In genomic region chr11:47981667-47982404, GRCh38 we compare ENCODE assay signal across 8 cellular contexts. TPM values are rescaled to one million over a fixed set of nuclear protein-coding genes. Genes with fewer than 3 reads are reported as not detected.
A peak's percentile ranks its signal among the peaks of the same experiment; 100 is the strongest.
DNase-seq lines count a peak whose midpoint lies in the region; ATAC-seq and TF ChIP-seq lines count a peak whose summit lies in the region.

No MANE protein-coding gene starts in this region.

- peaks cover 42% of the 10 kb centered on the region for H3K4me1 Mint-ChIP-seq in activated naive CD4-positive, alpha-beta T cell treated with anti-CD3 and anti-CD28 coated beads, Interleukin-2, amount 50 U/mL, for 24 hours
- peaks cover 43 to 49% of the 10 kb centered on the region in 2 donors for H3K4me1 Mint-ChIP-seq in immature natural killer cell

- no peaks in the 10 kb centered on the region for H3K27me3 ChIP-seq in stomach

- intact Hi-C loops in stomach (cut with DNase I; ENCODE audit: low total_unique reads) = no loop called here

- no peak for ATAC-seq in HG02973 (IDR thresholded peaks at IDR 0.05; ENCODE audit: unreplicated experiment)

- TF ChIP-seq CTCF in stomach (IDR thresholded peaks at IDR 0.05) = no peak

- TF ChIP-seq EP300 in stomach (IDR thresholded peaks at IDR 0.05) = no peak

- H3K4me1 ChIP-seq in stomach = peaks cover 34 to 66% (median 60%) of the 10 kb centered on the region in 4 donors

- H3K9me3 Mint-ChIP-seq in activated naive CD4-positive, alpha-beta T cell treated with anti-CD3 and anti-CD28 coated beads, Interleukin-2, amount 50 U/mL, for 24 hours = no peaks in the 10 kb centered on the region
- no peaks in the 10 kb centered on the region for H3K9me3 Mint-ChIP-seq in immature natural killer cell

- no peaks in the 10 kb centered on the region for H3K9me3 ChIP-seq in stomach

- DNase-seq in activated naive CD4-positive, alpha-beta T cell treated with Interleukin-2 at 50 U/mL for 16 hours = peak; percentile 20
- no peak for DNase-seq in activated naive CD4-positive, alpha-beta T cell (lab: John Stamatoyannopoulos, UW)
- DNase-seq in immature natural killer cell = no peak
- no peak for DNase-seq in stomach
- no peak for DNase-seq in stimulated activated CD4-positive, alpha-beta T cell treated with anti-CD3 and anti-CD28 coated beads, Interleukin-4, amount 100 ng/mL, for 4 hours
- DNase-seq in NCI-H82 (lab: John Stamatoyannopoulos, UW) = no peak

- no peaks in the 10 kb centered on the region for H3K27me3 Mint-ChIP-seq in activated naive CD4-positive, alpha-beta T cell treated with anti-CD3 and anti-CD28 coated beads, Interleukin-2, amount 50 U/mL, for 24 hours
- H3K27me3 Mint-ChIP-seq in immature natural killer cell (ENCODE audit: low read depth in 3 of 3) = peaks cover 1 to 15% (median 2%) of the 10 kb centered on the region in 3 donors

- no peak for TF ChIP-seq POLR2A in stomach (IDR thresholded peaks at IDR 0.05)

- peak overlapping the region; percentile 88 to 95 (median 90) for H3K27ac ChIP-seq in stomach

- H3K36me3 Mint-ChIP-seq in activated naive CD4-positive, alpha-beta T cell treated with anti-CD3 and anti-CD28 coated beads, Interleukin-2, amount 50 U/mL, for 24 hours = no peaks in the 10 kb centered on the region
- peaks cover 0 to 8% (median 4%) of the 10 kb centered on the region in 3 donors for H3K36me3 Mint-ChIP-seq in immature natural killer cell

- H3K4me3 Mint-ChIP-seq in activated naive CD4-positive, alpha-beta T cell treated with anti-CD3 and anti-CD28 coated beads, Interleukin-2, amount 50 U/mL, for 24 hours = peak overlapping the region; percentile 91
- H3K4me3 Mint-ChIP-seq in immature natural killer cell = peak overlapping the region; percentile 91 to 95 (median 92)

- WGBS in stomach, 5 donors = 19 to 37% (median 29%) methylated on average over 17 of the region's 17 CpGs

- H3K27ac Mint-ChIP-seq in activated naive CD4-positive, alpha-beta T cell treated with anti-CD3 and anti-CD28 coated beads, Interleukin-2, amount 50 U/mL, for 24 hours = peak overlapping the region; percentile 83
- peak overlapping the region; percentile 84 to 95 (median 87) for H3K27ac Mint-ChIP-seq in immature natural killer cell

- no peaks in the 10 kb centered on the region for H3K36me3 ChIP-seq in stomach

- H3K4me3 ChIP-seq in stomach = peak overlapping the region; percentile 81 to 90 (median 85)

RNA-seq across cellular contexts. Expression of gene PTPRJ, which starts 1.5 kb away (rescaled TPM):
- polyA plus RNA-seq in immature natural killer cell (10 to 100 TPM; 10.0 to 19.0 (median 18.0) TPM), stomach (1 to 10 TPM; 2.6 to 6.0 (median 3.2) TPM)
- 100 to 1,000 TPM in 1 of 5 donors, 10 to 100 TPM in 3, 1 to 10 TPM in 1; 4.7 to 351 (median 44.3) TPM for total RNA-seq in stomach
